In the genomic region with DNA sequence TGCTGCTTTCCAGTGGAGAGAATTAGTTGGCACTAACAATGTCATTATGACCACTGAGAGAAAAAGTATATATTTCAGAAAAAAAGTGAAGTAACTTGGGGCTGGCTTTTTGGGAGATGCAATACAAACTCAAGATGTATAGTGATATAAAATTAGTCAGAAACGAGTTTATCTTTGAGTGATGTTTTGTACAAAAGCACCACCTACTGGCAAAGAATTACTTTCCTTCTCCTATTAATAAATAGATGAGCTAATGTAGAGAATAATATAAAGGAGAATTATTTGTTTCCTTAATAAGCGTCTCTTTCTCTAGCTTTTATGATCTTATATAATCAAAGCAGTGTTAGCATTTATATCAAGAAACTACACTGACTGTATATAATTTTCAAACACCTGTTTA, we compare ENCODE assay signal across 10 cellular contexts.
A peak's percentile ranks its signal among the peaks of the same experiment; 100 is the strongest.
DNase-seq lines count a peak whose midpoint lies in the region; TF ChIP-seq lines count a peak whose summit lies in the region.
"Had no signal": no experiment of that assay in that cellular context is flagged by ENCODE, and none has a peak within 500 bp of the region (broad histone marks: within the 10 kb centered on the region; RNA-seq: fewer than 3 reads in every experiment).

No MANE protein-coding gene starts in this region.

- in situ Hi-C loops in astrocyte of the spinal cord (cut with HindIII; ENCODE audit: low sequenced_read_pairs), result no loop called here

- DNase-seq in BJ (ENCODE audit: low read depth) (no peak), HT-29 (ENCODE audit: low spot score) (peak; percentile 48), astrocyte of the spinal cord (ENCODE audit: low read depth, low spot score) (peak; percentile 50), activated gamma-delta T cell treated with Interleukin-2 at 50 U/mL for 16 hours (no peak), mucosa of gallbladder (ENCODE audit: low spot score) (no peak), NCI-H1436 (lab: John Stamatoyannopoulos, UW) (no peak), NCI-H345 treated with DMSO at 0.1 percent for 48 hours (lab: John Stamatoyannopoulos, UW; ENCODE audit: unreplicated experiment) (no peak)
- DNase-seq: NCI-H345, ovary had no signal

- H3K36me3 ChIP-seq in BJ (ENCODE audit: control insufficient read depth, insufficient read depth, low read length) (no peaks in the 10 kb centered on the region), liver (ENCODE audit: control insufficient read depth in 4 of 4, insufficient read depth in 3 of 4, low read depth in 1 of 4, low read length in 3 of 4) (no peaks in the 10 kb centered on the region)
- H3K36me3 ChIP-seq: ovary had no signal

- 35% methylated on average over 2 of the region's 2 CpGs for WGBS in liver

- H3K27me3 ChIP-seq in BJ (ENCODE audit: control insufficient read depth, insufficient read depth, low read length), result no peaks in the 10 kb centered on the region
- H3K27me3 ChIP-seq in liver (ENCODE audit: control insufficient read depth in 4 of 4, insufficient read depth in 4 of 4, low read length in 3 of 4), result peaks cover 0 to 2% (median 0%) of the 10 kb centered on the region in 4 donors
- H3K27me3 ChIP-seq: ovary had no signal

- TF ChIP-seq CTCF in BJ (IDR thresholded peaks at IDR 0.05; ENCODE audit: insufficient read depth, low read depth, low read length), result peak; percentile 14; the same call in 1 of the 2 replicates
- TF ChIP-seq CTCF in astrocyte of the spinal cord (IDR thresholded peaks at IDR 0.05; ENCODE audit: low read depth, low read length), result peak; percentile 12
- peak; percentile 22 for TF ChIP-seq CTCF in liver (IDR thresholded peaks at IDR 0.05; ENCODE audit: low read depth, low read length, missing input control)

- POLR2A ChIA-PET in BJ (lab: Charles Lee), result no interaction called here

- H3K27ac ChIP-seq in liver (ENCODE audit: low read depth in 1 of 2, low read length in 2 of 2), result no peak overlapping the region
- H3K27ac ChIP-seq: ovary had no signal

- peak; percentile 62 to 72 for TF ChIP-seq RAD21 in liver (IDR thresholded peaks at IDR 0.05)

- CTCF ChIA-PET in BJ (lab: Yijun Ruan, JAX), result interaction anchor here (0.7 to 6.0 kb wide), 8 partner anchors 15 to 1541 kb away, joined by 3 to 46 read pairs (median 3); no protein-coding TSS in a partner anchor

- no peaks in the 10 kb centered on the region for H3K9me3 ChIP-seq in liver (ENCODE audit: control insufficient read depth in 4 of 4, low read length in 3 of 4)
- H3K9me3 ChIP-seq: ovary had no signal

- H3K4me3 ChIP-seq in BJ (ENCODE audit: low read depth, low read length), result no peak overlapping the region
- no peak overlapping the region for H3K4me3 ChIP-seq in astrocyte of the spinal cord (ENCODE audit: low read depth, low read length)
- no peak overlapping the region for H3K4me3 ChIP-seq in liver (ENCODE audit: low read depth in 1 of 3, low read length in 3 of 3)
- H3K4me3 ChIP-seq: ovary had no signal

- no peak overlapping the region for H3K9ac ChIP-seq in liver (ENCODE audit: low read depth in 1 of 2, low read length in 2 of 2)

- H3K4me1 ChIP-seq in liver (ENCODE audit: control insufficient read depth in 4 of 4, insufficient read depth in 4 of 4, low read length in 3 of 4), result no peaks in the 10 kb centered on the region

TF ChIP-seq in liver, 16 proteins besides CTCF, POLR2A, EP300 and RAD21:
- TF ChIP-seq GABPA (IDR thresholded peaks at IDR 0.05 in 1 of 2, conservative IDR thresholded peaks at IDR 0.05 in 1 of 2) (no peak), HNF4A (conservative IDR thresholded peaks at IDR 0.05) (no peak), EGR1 (IDR thresholded peaks at IDR 0.05; ENCODE audit: low read depth in 2 of 2) (no peak), SP1 (IDR thresholded peaks at IDR 0.05) (no peak), HNF4G (IDR thresholded peaks at IDR 0.05) (no peak), RXRA (IDR thresholded peaks at IDR 0.05) (no peak), YY1 (IDR thresholded peaks at IDR 0.05) (no peak), JUND (IDR thresholded peaks at IDR 0.05) (no peak), MAX (IDR thresholded peaks at IDR 0.05) (no peak), NR2F2 (IDR thresholded peaks at IDR 0.05) (no peak), TAF1 (conservative IDR thresholded peaks at IDR 0.05) (no peak), FOXA2 (IDR thresholded peaks at IDR 0.05) (no peak), REST (IDR thresholded peaks at IDR 0.05) (no peak), FOXA1 (IDR thresholded peaks at IDR 0.05) (no peak), ATF3 (IDR thresholded peaks at IDR 0.05) (no peak), ZBTB33 (IDR thresholded peaks at IDR 0.05) (no peak)

Comparison
In these comparisons a context has a peak if more than half of its experiments do, and no peak if none do; other contexts are left out.
1. DNase-seq: peak in HT-29 (single experiment) and astrocyte of the spinal cord (single experiment); none in BJ (single experiment), activated gamma-delta T cell treated with Interleukin-2 at 50 U/mL for 16 hours (single experiment), mucosa of gallbladder (single experiment), NCI-H1436 (single experiment) and NCI-H345 treated with DMSO at 0.1 percent for 48 hours (single experiment).
2. Peak in every context shown above with its lines, with median percentiles within 50 percentile points of each other: CTCF ChIP-seq.